ENCODE assay signal across 22 cellular contexts in genomic region chrX:8030361-8030760, GRCh38.
A peak's percentile ranks its signal among the peaks of the same experiment; 100 is the strongest.
DNase-seq lines count a peak whose midpoint lies in the region; ATAC-seq, FAIRE-seq and TF ChIP-seq lines count a peak whose summit lies in the region.
"Had no signal": no experiment of that assay in that cellular context is flagged by ENCODE, and none has a peak within 500 bp of the region (broad histone marks: within the 10 kb centered on the region; RNA-seq: fewer than 3 reads in every experiment).

No MANE protein-coding gene starts in this region.

- TF ChIP-seq POLR2A in A549 (IDR thresholded peaks at IDR 0.05; ENCODE audit: low read length) (no peak), stomach (IDR thresholded peaks at IDR 0.05) (no peak)

- POLR2A ChIA-PET in A549 (lab: Yijun Ruan, JAX): no interaction called here
- POLR2A ChIA-PET in CD4-positive, alpha-beta T cell (lab: Charles Lee): no interaction called here

- WGBS in A549 (ENCODE audit: missing lambda C conversion rate): 19% methylated on average over 4 of the region's 4 CpGs
- 71 to 89% (median 86%) methylated on average over 4 of the region's 4 CpGs for WGBS in stomach, 5 donors

- ATAC-seq in A549: no peak
- peak; percentile 87 for ATAC-seq in left colon
- no peak for ATAC-seq in stimulated activated naive CD8-positive, alpha-beta T cell treated with anti-CD3 and anti-CD28 coated beads, Interleukin-15, amount 100 ng/mL, for 72 hours
- ATAC-seq in CD4-positive, alpha-beta T cell (ENCODE audit: poor library complexity): no peak
- ATAC-seq: CD8-positive, alpha-beta T cell had no signal

- H3K27ac ChIP-seq in A549: no peak overlapping the region
- no peak overlapping the region for H3K27ac ChIP-seq in astrocyte (ENCODE audit: low read depth, low read length)
- no peak overlapping the region for H3K27ac ChIP-seq in stomach
- H3K27ac ChIP-seq in CD4-positive, alpha-beta T cell (ENCODE audit: low read depth, low read length): no peak overlapping the region
- H3K27ac ChIP-seq: 22Rv1, BLaER1 had no signal

- H3K4me3 Mint-ChIP-seq in astrocyte (ENCODE audit: unreplicated experiment): no peak overlapping the region
- no peak overlapping the region for H3K4me3 Mint-ChIP-seq in stimulated activated naive CD8-positive, alpha-beta T cell treated with anti-CD3 and anti-CD28 coated beads, Interleukin-15, amount 100 ng/mL, for 72 hours
- H3K4me3 Mint-ChIP-seq in CD4-positive, alpha-beta T cell: no peak overlapping the region
- H3K4me3 Mint-ChIP-seq: CD14-positive monocyte; CD4-positive, CD25-positive, alpha-beta regulatory T cell; CD8-positive, alpha-beta T cell had no signal

- no peak for TF ChIP-seq EP300 in A549 (IDR thresholded peaks at IDR 0.05)
- no peak for TF ChIP-seq EP300 in stomach (IDR thresholded peaks at IDR 0.05)

- H3K36me3 ChIP-seq in astrocyte (ENCODE audit: insufficient read depth, low read length) (no peaks in the 10 kb centered on the region), stomach (no peaks in the 10 kb centered on the region)
- H3K36me3 ChIP-seq: BE2C, BLaER1 had no signal

- FAIRE-seq in A549 (lab: Jason Lieb, UNC): peak; percentile 68
- peak; percentile 93 for FAIRE-seq in astrocyte (lab: Jason Lieb, UNC)
- FAIRE-seq: D721Med, G401.6, GM12891, GM19239 had no signal

- H3K79me2 ChIP-seq in astrocyte (ENCODE audit: insufficient read depth, low read length): no peaks in the 10 kb centered on the region

- no peaks in the 10 kb centered on the region for H3K36me3 Mint-ChIP-seq in astrocyte (ENCODE audit: low read depth, unreplicated experiment)
- H3K36me3 Mint-ChIP-seq in CD4-positive, alpha-beta T cell (ENCODE audit: low read depth): no peaks in the 10 kb centered on the region
- H3K36me3 Mint-ChIP-seq: CD14-positive monocyte; CD4-positive, CD25-positive, alpha-beta regulatory T cell; CD8-positive, alpha-beta T cell had no signal

- H3K27me3 Mint-ChIP-seq in astrocyte (ENCODE audit: low read depth, unreplicated experiment): no peaks in the 10 kb centered on the region
- no peaks in the 10 kb centered on the region for H3K27me3 Mint-ChIP-seq in stimulated activated naive CD8-positive, alpha-beta T cell treated with anti-CD3 and anti-CD28 coated beads, Interleukin-15, amount 100 ng/mL, for 72 hours
- H3K27me3 Mint-ChIP-seq in CD4-positive, alpha-beta T cell: no peaks in the 10 kb centered on the region
- H3K27me3 Mint-ChIP-seq: CD4-positive, CD25-positive, alpha-beta regulatory T cell had no signal

- H2AFZ ChIP-seq in astrocyte (ENCODE audit: low read depth, low read length): no peak overlapping the region

- H3K27me3 ChIP-seq in astrocyte (ENCODE audit: insufficient read depth, low read length) (no peaks in the 10 kb centered on the region), stomach (no peaks in the 10 kb centered on the region)
- H3K27me3 ChIP-seq in CD4-positive, alpha-beta T cell (ENCODE audit: control insufficient read depth, insufficient read depth, low read length): no peaks in the 10 kb centered on the region
- H3K27me3 ChIP-seq: BE2C, BLaER1 had no signal

- no peak overlapping the region for H3K4me3 ChIP-seq in A549
- no peak overlapping the region for H3K4me3 ChIP-seq in astrocyte (ENCODE audit: insufficient read depth, low read depth, low read length)
- H3K4me3 ChIP-seq in stomach: no peak overlapping the region
- H3K4me3 ChIP-seq: BLaER1 had no signal

- TF ChIP-seq CTCF in A549 (IDR thresholded peaks at IDR 0.05) (no peak), astrocyte (IDR thresholded peaks at IDR 0.05; ENCODE audit: insufficient read depth, low read depth, low read length) (no peak), stomach (IDR thresholded peaks at IDR 0.05) (no peak)
- no peak for TF ChIP-seq CTCF in CD4-positive, alpha-beta T cell (IDR thresholded peaks at IDR 0.05)

- no peak overlapping the region for H3K9ac ChIP-seq in astrocyte (ENCODE audit: low read length)
- H3K9ac ChIP-seq: BLaER1 had no signal

- DNase-seq in A549 (ENCODE audit: low read depth in 1 of 2, low spot score in 1 of 2) (no peak), astrocyte (ENCODE audit: low read depth) (no peak), left colon (no peak), stomach (no peak)
- DNase-seq in stimulated activated naive CD8-positive, alpha-beta T cell treated with anti-CD3 and anti-CD28 coated beads, Interleukin-15, amount 100 ng/mL, for 72 hours: no peak
- no peak for DNase-seq in CD4-positive, alpha-beta T cell
- DNase-seq: ACHN; BE2C; C1 segment of cervical spinal cord; Caco-2; Calu3; CD4-positive, CD25-positive, alpha-beta regulatory T cell; CD8-positive, alpha-beta T cell; DMS79 treated with DMSO at 0.1 percent for 48 hours; GF-D8 had no signal

- no peaks in the 10 kb centered on the region for H3K9me3 ChIP-seq in A549
- no peaks in the 10 kb centered on the region for H3K9me3 ChIP-seq in astrocyte (ENCODE audit: insufficient read depth, low read depth, low read length)
- no peaks in the 10 kb centered on the region for H3K9me3 ChIP-seq in stomach
- no peaks in the 10 kb centered on the region for H3K9me3 ChIP-seq in CD4-positive, alpha-beta T cell (ENCODE audit: control insufficient read depth, low read length)
- H3K9me3 ChIP-seq: BE2C, BLaER1, Caco-2 had no signal

- H3K4me2 ChIP-seq in A549: no peak overlapping the region
- H3K4me2 ChIP-seq in astrocyte (ENCODE audit: low read length): no peak overlapping the region
- H3K4me2 ChIP-seq: BLaER1 had no signal

- no peak for TF ChIP-seq RAD21 in A549 (conservative IDR thresholded peaks at IDR 0.05 in 1 of 2, IDR thresholded peaks at IDR 0.05 in 1 of 2)

- H3K4me1 ChIP-seq in A549 (no peaks in the 10 kb centered on the region), astrocyte (ENCODE audit: insufficient read depth, low read length) (no peaks in the 10 kb centered on the region), stomach (no peaks in the 10 kb centered on the region)
- H3K4me1 ChIP-seq: BE2C, Caco-2 had no signal

- intact Hi-C loops in left colon (cut with DNase I, micrococcal nuclease): no loop called here
- intact Hi-C loops in stomach (cut with DNase I; ENCODE audit: low total_unique reads): no loop called here
- intact Hi-C loops in CD4-positive, alpha-beta T cell (cut with DNase I, micrococcal nuclease): no loop called here

- H3K4me1 Mint-ChIP-seq in astrocyte (ENCODE audit: low read depth, unreplicated experiment): no peaks in the 10 kb centered on the region
- no peaks in the 10 kb centered on the region for H3K4me1 Mint-ChIP-seq in stimulated activated naive CD8-positive, alpha-beta T cell treated with anti-CD3 and anti-CD28 coated beads, Interleukin-15, amount 100 ng/mL, for 72 hours
- H3K4me1 Mint-ChIP-seq in CD4-positive, alpha-beta T cell (ENCODE audit: low read depth): no peaks in the 10 kb centered on the region
- H3K4me1 Mint-ChIP-seq: CD14-positive monocyte; CD4-positive, CD25-positive, alpha-beta regulatory T cell had no signal

- no peaks in the 10 kb centered on the region for H4K20me1 ChIP-seq in astrocyte (ENCODE audit: insufficient read depth, low read length)
- H4K20me1 ChIP-seq: BLaER1 had no signal

- H3K27ac Mint-ChIP-seq in astrocyte (ENCODE audit: unreplicated experiment): no peak overlapping the region
- H3K27ac Mint-ChIP-seq in stimulated activated naive CD8-positive, alpha-beta T cell treated with anti-CD3 and anti-CD28 coated beads, Interleukin-15, amount 100 ng/mL, for 72 hours: no peak overlapping the region
- no peak overlapping the region for H3K27ac Mint-ChIP-seq in CD4-positive, alpha-beta T cell
- H3K27ac Mint-ChIP-seq: CD14-positive monocyte; CD4-positive, CD25-positive, alpha-beta regulatory T cell; CD8-positive, alpha-beta T cell had no signal

- H3K9me3 Mint-ChIP-seq in astrocyte (ENCODE audit: unreplicated experiment): no peaks in the 10 kb centered on the region
- peaks cover 7 to 8% of the 10 kb centered on the region in 2 donors for H3K9me3 Mint-ChIP-seq in stimulated activated naive CD8-positive, alpha-beta T cell treated with anti-CD3 and anti-CD28 coated beads, Interleukin-15, amount 100 ng/mL, for 72 hours
- H3K9me3 Mint-ChIP-seq in CD4-positive, alpha-beta T cell: no peaks in the 10 kb centered on the region
- H3K9me3 Mint-ChIP-seq: CD8-positive, alpha-beta T cell had no signal

- CTCF ChIA-PET in A549 (lab: Yijun Ruan, JAX): no interaction called here
- CTCF ChIA-PET in CD4-positive, alpha-beta T cell (lab: Charles Lee): no interaction called here

TF ChIP-seq in A549, 52 proteins besides CTCF, POLR2A, EP300 and RAD21:
- TF ChIP-seq ATOH8 (CRISPR knock-in tag; IDR thresholded peaks at IDR 0.05; ENCODE audit: low read depth): no peak
- TF ChIP-seq HDAC2 (IDR thresholded peaks at IDR 0.05): no peak
- TF ChIP-seq CBX2 (IDR thresholded peaks at IDR 0.05; ENCODE audit: borderline replicate concordance, low read depth): no peak
- TF ChIP-seq CHD4 (IDR thresholded peaks at IDR 0.05; ENCODE audit: borderline replicate concordance): no peak
- TF ChIP-seq GATA3 (IDR thresholded peaks at IDR 0.05; ENCODE audit: borderline replicate concordance): no peak
- TF ChIP-seq, protein P1, sequence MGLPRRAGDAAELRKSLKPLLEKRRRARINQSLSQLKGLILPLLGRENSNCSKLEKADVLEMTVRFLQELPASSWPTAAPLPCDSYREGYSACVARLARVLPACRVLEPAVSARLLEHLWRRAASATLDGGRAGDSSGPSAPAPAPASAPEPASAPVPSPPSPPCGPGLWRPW (IDR thresholded peaks at IDR 0.05): no peak
- TF ChIP-seq CEBPB (IDR thresholded peaks at IDR 0.05): no peak
- TF ChIP-seq CHD2 (IDR thresholded peaks at IDR 0.05; ENCODE audit: low read length, partially characterized antibody): no peak
- TF ChIP-seq HOXB5 (CRISPR knock-in tag; IDR thresholded peaks at IDR 0.05): no peak
- TF ChIP-seq USF2 (IDR thresholded peaks at IDR 0.05): no peak
- TF ChIP-seq FOSB (CRISPR knock-in tag; IDR thresholded peaks at IDR 0.05): no peak
- no peak for TF ChIP-seq EHMT2 (IDR thresholded peaks at IDR 0.05; ENCODE audit: low read depth)
- TF ChIP-seq RCOR1 (IDR thresholded peaks at IDR 0.05; ENCODE audit: low read depth, low read length): no peak
- no peak for TF ChIP-seq RFX5 (IDR thresholded peaks at IDR 0.05)
